In the genomic region with DNA sequence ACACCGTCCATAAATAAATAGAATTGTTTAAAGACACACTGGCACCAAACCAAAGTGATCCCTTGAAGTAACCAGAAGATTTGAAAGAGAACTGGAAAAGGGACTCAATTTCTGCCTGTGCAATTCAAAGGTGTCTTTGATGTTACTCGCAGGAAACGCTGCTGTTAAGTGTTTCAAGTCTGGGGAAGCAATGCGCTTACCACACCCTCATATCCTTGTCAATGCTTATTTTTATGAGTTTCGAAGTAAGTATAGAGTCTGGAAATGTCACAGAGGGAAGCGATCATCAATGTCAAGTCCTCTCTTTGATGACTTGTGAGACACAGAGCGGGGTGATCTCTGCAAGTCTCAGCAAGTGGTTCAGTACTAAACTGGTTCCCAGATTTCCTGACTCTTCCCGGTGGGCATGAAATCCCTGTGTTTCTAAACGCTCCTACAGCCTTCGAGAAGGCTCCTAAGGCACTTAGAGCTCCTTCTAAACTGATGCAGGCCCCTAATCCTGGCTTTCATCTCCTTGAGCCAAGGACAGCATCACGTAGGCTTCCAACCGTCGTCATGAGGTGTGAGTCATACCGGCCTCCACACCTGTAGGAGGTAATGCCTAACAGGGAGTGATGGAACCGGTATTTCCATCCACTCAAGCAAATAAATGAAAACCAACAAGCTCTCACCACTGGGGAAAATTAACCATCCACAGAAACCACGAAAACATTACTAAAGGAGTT, we compare ENCODE assay signal across 14 cellular contexts. TPM values are rescaled to one million over a fixed set of nuclear protein-coding genes. Genes with fewer than 3 reads are reported as not detected.
DNase-seq lines count a peak whose midpoint lies in the region; ATAC-seq and TF ChIP-seq lines count a peak whose summit lies in the region.
"Had no signal": no experiment of that assay in that cellular context is flagged by ENCODE, and none has a peak within 500 bp of the region (broad histone marks: within the 10 kb centered on the region; RNA-seq: fewer than 3 reads in every experiment).

No MANE protein-coding gene starts in this region.

- peak overlapping the region; percentile 22 for H3K27ac ChIP-seq in KOPT-K1 (ENCODE audit: low read depth, low read length, poor library complexity, severe bottlenecking)
- peak overlapping the region; percentile 64 for H3K27ac ChIP-seq in hepatocyte
- H3K27ac ChIP-seq: brain microvascular endothelial cell had no signal

- POLR2A ChIA-PET in activated CD8-positive, alpha-beta T cell treated with anti-CD3 and anti-CD28 coated beads for 36 hours (lab: Charles Lee) = no interaction called here

- CTCF ChIA-PET in activated CD8-positive, alpha-beta T cell treated with anti-CD3 and anti-CD28 coated beads for 36 hours (lab: Charles Lee) = interaction anchor here (1.4 kb wide), 1 partner anchor 28 kb away, joined by 4 read pairs; no protein-coding TSS in a partner anchor

- no peak overlapping the region for H3K4me3 Mint-ChIP-seq in activated CD8-positive, alpha-beta T cell treated with anti-CD3 and anti-CD28 coated beads for 36 hours
- no peak overlapping the region for H3K4me3 Mint-ChIP-seq in mesothelial cell of epicardium

- peaks cover 15% of the 10 kb centered on the region for H3K4me1 Mint-ChIP-seq in activated CD8-positive, alpha-beta T cell treated with anti-CD3 and anti-CD28 coated beads for 36 hours (ENCODE audit: low read depth)
- H3K4me1 Mint-ChIP-seq in mesothelial cell of epicardium = peaks cover 15% of the 10 kb centered on the region

- no peak for ATAC-seq in activated CD8-positive, alpha-beta T cell treated with anti-CD3 and anti-CD28 coated beads for 36 hours
- ATAC-seq in HG03175 (IDR thresholded peaks at IDR 0.05; ENCODE audit: unreplicated experiment) = no peak
- ATAC-seq: right cardiac atrium had no signal

- no peaks in the 10 kb centered on the region for H3K27me3 ChIP-seq in hepatocyte
- H3K27me3 ChIP-seq: brain microvascular endothelial cell had no signal

- H3K4me1 ChIP-seq in hepatocyte (ENCODE audit: insufficient read depth) = peaks cover 4% of the 10 kb centered on the region

- no peaks in the 10 kb centered on the region for H3K9me3 Mint-ChIP-seq in activated CD8-positive, alpha-beta T cell treated with anti-CD3 and anti-CD28 coated beads for 36 hours
- no peaks in the 10 kb centered on the region for H3K9me3 Mint-ChIP-seq in mesothelial cell of epicardium

- DNase-seq in activated CD8-positive, alpha-beta T cell treated with anti-CD3 and anti-CD28 coated beads for 36 hours = peak; percentile 57
- DNase-seq in hepatocyte (ENCODE audit: low spot score) (peak; percentile 64), GOT3 (lab: John Stamatoyannopoulos, UW) (no peak), mesothelial cell of epicardium (ENCODE audit: low spot score in 2 of 2, unreplicated experiment in 2 of 2) (no peak)
- peak; percentile 26 to 45 for DNase-seq in stimulated activated CD8-positive, alpha-beta memory T cell treated with anti-CD3 and anti-CD28 coated beads, Interleukin-7, amount 100 ng/mL, for 4 hours (ENCODE audit: low read depth in 2 of 2)
- DNase-seq: activated CD4-positive, CD25-positive, alpha-beta regulatory T cell treated with anti-CD3 and anti-CD28 coated beads, Interleukin-2, amount 50 U/mL, for 72 hours; brain microvascular endothelial cell; EL; NCI-H1694; right cardiac atrium; RPMI8226 had no signal

- H3K9me2 ChIP-seq in hepatocyte (replicated peaks; ENCODE audit: insufficient read depth) = no peaks in the 10 kb centered on the region

- H3K27me3 Mint-ChIP-seq in activated CD8-positive, alpha-beta T cell treated with anti-CD3 and anti-CD28 coated beads for 36 hours = no peaks in the 10 kb centered on the region
- H3K27me3 Mint-ChIP-seq in mesothelial cell of epicardium (ENCODE audit: low read depth) = no peaks in the 10 kb centered on the region

- H3K9me3 ChIP-seq in KOPT-K1 (ENCODE audit: insufficient read depth, low read length, poor library complexity, severe bottlenecking) = no peaks in the 10 kb centered on the region
- H3K9me3 ChIP-seq in hepatocyte (ENCODE audit: low read depth) = no peaks in the 10 kb centered on the region

- no peak for TF ChIP-seq CTCF in activated CD8-positive, alpha-beta T cell treated with anti-CD3 and anti-CD28 coated beads for 36 hours (IDR thresholded peaks at IDR 0.05)
- no peak for TF ChIP-seq CTCF in hepatocyte (IDR thresholded peaks at IDR 0.05; ENCODE audit: poor library complexity)
- no peak for TF ChIP-seq CTCF in mesothelial cell of epicardium (IDR thresholded peaks at IDR 0.05; ENCODE audit: unreplicated experiment)

- H2AFZ ChIP-seq in hepatocyte = no peak overlapping the region

- H3K27ac Mint-ChIP-seq in activated CD8-positive, alpha-beta T cell treated with anti-CD3 and anti-CD28 coated beads for 36 hours = peak overlapping the region; percentile 84
- H3K27ac Mint-ChIP-seq in mesothelial cell of epicardium = no peak overlapping the region

- H3K36me3 ChIP-seq in KOPT-K1 (ENCODE audit: insufficient read depth, low read length) (no peaks in the 10 kb centered on the region), hepatocyte (replicated peaks; ENCODE audit: insufficient read depth, low read depth) (no peaks in the 10 kb centered on the region)
- H3K36me3 ChIP-seq: brain microvascular endothelial cell had no signal

- H3K79me2 ChIP-seq in hepatocyte = no peaks in the 10 kb centered on the region

- WGBS in hepatocyte (ENCODE audit: low lambda C conversion rate, missing lambda C conversion rate) = 58% methylated on average over 16 of the region's 16 CpGs

- H3K36me3 Mint-ChIP-seq in activated CD8-positive, alpha-beta T cell treated with anti-CD3 and anti-CD28 coated beads for 36 hours (ENCODE audit: low read depth) = no peaks in the 10 kb centered on the region
- H3K36me3 Mint-ChIP-seq in mesothelial cell of epicardium = no peaks in the 10 kb centered on the region

- H3K4me2 ChIP-seq in hepatocyte = no peak overlapping the region

- H4K20me1 ChIP-seq in hepatocyte (ENCODE audit: insufficient read depth, poor library complexity, severe bottlenecking) = no peaks in the 10 kb centered on the region

- intact Hi-C loops in activated CD8-positive, alpha-beta T cell treated with anti-CD3 and anti-CD28 coated beads for 36 hours (cut with micrococcal nuclease) = no loop called here

- H3K4me3 ChIP-seq in hepatocyte = no peak overlapping the region
- H3K4me3 ChIP-seq: lung had no signal

RNA-seq across cellular contexts. Expression of a gene that starts 22.8 kb away (rescaled TPM):
- total RNA-seq in activated CD8-positive, alpha-beta T cell treated with anti-CD3 and anti-CD28 coated beads for 36 hours = 1 to 10 TPM; 1.1 to 1.8 TPM
- 14.5 and 17.8 TPM in 2 replicates for total RNA-seq in hepatocyte
- polyA plus RNA-seq in hepatocyte = 15.2 and 18.5 TPM in 2 replicates
- total RNA-seq in mesothelial cell of epicardium = 22.3 to 25.1 TPM (median 22.7 TPM) in 3 replicates

RNA-seq across cellular contexts. Expression of a gene that starts 48.0 kb away (rescaled TPM):
- total RNA-seq in activated CD8-positive, alpha-beta T cell treated with anti-CD3 and anti-CD28 coated beads for 36 hours = not detected
- not detected in 2 replicates for total RNA-seq in hepatocyte
- polyA plus RNA-seq in hepatocyte = not detected in 2 replicates
- not detected in 3 replicates for total RNA-seq in mesothelial cell of epicardium
- total RNA-seq: lung, right cardiac atrium had no signal
- polyA plus RNA-seq: lung, right cardiac atrium had no signal

Comparison
In these comparisons a context has a peak if more than half of its experiments do, and no peak if none do; other contexts are left out.
1. DNase-seq: peak in activated CD8-positive, alpha-beta T cell treated with anti-CD3 and anti-CD28 coated beads for 36 hours (single experiment), hepatocyte (single experiment) and stimulated activated CD8-positive, alpha-beta memory T cell treated with anti-CD3 and anti-CD28 coated beads, Interleukin-7, amount 100 ng/mL, for 4 hours (2 of 2); none in GOT3 (single experiment) and mesothelial cell of epicardium (0 of 2).